Comparison of ENCODE assay signal across 21 cellular contexts in the genomic region with DNA sequence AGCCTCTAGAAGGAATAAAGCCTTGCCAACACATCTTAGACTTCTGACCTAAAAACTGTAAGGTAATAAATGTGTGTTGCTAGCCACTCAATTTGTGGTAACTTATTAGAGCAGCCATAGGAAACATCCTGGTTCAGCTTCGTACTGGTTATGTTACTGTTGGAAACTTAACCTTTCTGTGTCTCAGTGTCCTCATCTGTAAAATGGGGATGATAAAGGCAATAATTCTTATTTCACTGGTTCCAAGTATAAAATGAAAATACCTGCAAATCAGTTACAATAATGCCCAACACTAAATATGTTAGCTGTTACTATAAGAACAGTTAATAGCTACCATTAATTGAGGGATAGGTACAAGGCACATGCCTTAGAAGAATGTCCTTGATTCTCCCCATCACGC. TPM values are rescaled to one million over a fixed set of nuclear protein-coding genes. Genes with fewer than 3 reads are reported as not detected.
DNase-seq lines count a peak whose midpoint lies in the region; ATAC-seq and TF ChIP-seq lines count a peak whose summit lies in the region.
"Had no signal": no experiment of that assay in that cellular context is flagged by ENCODE, and none has a peak within 500 bp of the region (broad histone marks: within the 10 kb centered on the region; RNA-seq: fewer than 3 reads in every experiment).

No MANE protein-coding gene starts in this region.

- peaks cover 36% of the 10 kb centered on the region for H3K27me3 Mint-ChIP-seq in activated CD4-positive, alpha-beta T cell treated with anti-CD3 and anti-CD28 coated beads, Interleukin-2, amount 10 ng/mL, durations not matched to agents 24 days and 14 days
- peaks cover 66% of the 10 kb centered on the region for H3K27me3 Mint-ChIP-seq in CD4-positive, alpha-beta T cell
- H3K27me3 Mint-ChIP-seq in activated T-helper 1 cell treated with anti-CD3 and anti-CD28 coated beads, Interleukin-12 subunit alpha, Interleukin-12 subunit beta, Interleukin-2, Interleukin-4 antibody, amounts not matched to agents 30 ng/mL and 10 ng/mL and 1 ng/mL, durations not matched to agents 14 hours and 24 hours and 36 hours (ENCODE audit: insufficient read depth): peaks cover 24% of the 10 kb centered on the region
- H3K27me3 Mint-ChIP-seq in naive thymus-derived CD4-positive, alpha-beta T cell: peaks cover 26 to 52% (median 39%) of the 10 kb centered on the region in 5 donors

- H3K27me3 ChIP-seq in CD4-positive, alpha-beta T cell (ENCODE audit: control insufficient read depth, insufficient read depth, low read length): peaks cover 23% of the 10 kb centered on the region
- H3K27me3 ChIP-seq in naive thymus-derived CD4-positive, alpha-beta T cell (ENCODE audit: control insufficient read depth in 2 of 2, insufficient read depth in 2 of 2, low read length in 2 of 2): peaks cover 0 to 10% of the 10 kb centered on the region in 2 donors
- peaks cover 27% of the 10 kb centered on the region for H3K27me3 ChIP-seq in foreskin keratinocyte

- intact Hi-C loops in activated CD4-positive, alpha-beta T cell treated with anti-CD3 and anti-CD28 coated beads, Interleukin-2, amount 10 ng/mL, durations not matched to agents 24 days and 14 days (cut with micrococcal nuclease): loop anchor here (5.0 kb wide), 1 partner anchor 195 kb away; no protein-coding TSS in a partner anchor
- intact Hi-C loops in CD4-positive, alpha-beta T cell (cut with DNase I, micrococcal nuclease): loop anchor here (5.0 kb wide), 2 partner anchors 280 to 605 kb away; no protein-coding TSS in a partner anchor
- intact Hi-C loops in activated T-helper 1 cell treated with anti-CD3 and anti-CD28 coated beads, Interleukin-12 subunit alpha, Interleukin-12 subunit beta, Interleukin-2, Interleukin-4 antibody, amounts not matched to agents 30 ng/mL and 10 ng/mL and 1 ng/mL, durations not matched to agents 14 hours and 24 hours and 36 hours (cut with micrococcal nuclease): loop anchor here (10.0 kb wide), 2 partner anchors 388 to 608 kb away; no protein-coding TSS in a partner anchor
- intact Hi-C loops in naive thymus-derived CD4-positive, alpha-beta T cell (cut with micrococcal nuclease): loop anchor here in 1 of 2 donors (5.0 kb wide), 2 partner anchors 405 to 545 kb away; partner anchors contain the start of genes KCNK15 and YWHAB

- no peaks in the 10 kb centered on the region for H3K9me3 Mint-ChIP-seq in activated CD4-positive, alpha-beta T cell treated with anti-CD3 and anti-CD28 coated beads, Interleukin-2, amount 10 ng/mL, durations not matched to agents 24 days and 14 days
- H3K9me3 Mint-ChIP-seq in CD4-positive, alpha-beta T cell: no peaks in the 10 kb centered on the region
- no peaks in the 10 kb centered on the region for H3K9me3 Mint-ChIP-seq in activated T-helper 1 cell treated with anti-CD3 and anti-CD28 coated beads, Interleukin-12 subunit alpha, Interleukin-12 subunit beta, Interleukin-2, Interleukin-4 antibody, amounts not matched to agents 30 ng/mL and 10 ng/mL and 1 ng/mL, durations not matched to agents 14 hours and 24 hours and 36 hours
- H3K9me3 Mint-ChIP-seq in naive thymus-derived CD4-positive, alpha-beta T cell: no peaks in the 10 kb centered on the region
- H3K9me3 Mint-ChIP-seq: memory B cell had no signal

- no peaks in the 10 kb centered on the region for H3K36me3 Mint-ChIP-seq in activated CD4-positive, alpha-beta T cell treated with anti-CD3 and anti-CD28 coated beads, Interleukin-2, amount 10 ng/mL, durations not matched to agents 24 days and 14 days (ENCODE audit: low read depth)
- no peaks in the 10 kb centered on the region for H3K36me3 Mint-ChIP-seq in CD4-positive, alpha-beta T cell (ENCODE audit: low read depth)
- peaks cover 8% of the 10 kb centered on the region for H3K36me3 Mint-ChIP-seq in activated T-helper 1 cell treated with anti-CD3 and anti-CD28 coated beads, Interleukin-12 subunit alpha, Interleukin-12 subunit beta, Interleukin-2, Interleukin-4 antibody, amounts not matched to agents 30 ng/mL and 10 ng/mL and 1 ng/mL, durations not matched to agents 14 hours and 24 hours and 36 hours (ENCODE audit: low read depth)
- H3K36me3 Mint-ChIP-seq in naive thymus-derived CD4-positive, alpha-beta T cell: peaks cover 0 to 2% (median 0%) of the 10 kb centered on the region in 5 donors
- H3K36me3 Mint-ChIP-seq: memory B cell had no signal

- CTCF ChIA-PET in CD4-positive, alpha-beta T cell (lab: Charles Lee): interaction anchor here (2.3 kb wide), 1 partner anchor 248 kb away, joined by 4 read pairs; no protein-coding TSS in a partner anchor
- CTCF ChIA-PET in naive thymus-derived CD4-positive, alpha-beta T cell (lab: Charles Lee): interaction anchor here (0.7 to 2.4 kb wide), 2 partner anchors 11 to 313 kb away, joined by 6 read pairs; no protein-coding TSS in a partner anchor

- ATAC-seq in CD4-positive, alpha-beta T cell (ENCODE audit: poor library complexity): no peak
- no peak for ATAC-seq in naive thymus-derived CD4-positive, alpha-beta T cell
- no peak for ATAC-seq in foreskin keratinocyte
- ATAC-seq in GM21526 (IDR thresholded peaks at IDR 0.05; ENCODE audit: low FRiP score, unreplicated experiment): no peak
- ATAC-seq: Right ventricle myocardium inferior had no signal

- peaks cover 13% of the 10 kb centered on the region for H3K4me1 Mint-ChIP-seq in activated CD4-positive, alpha-beta T cell treated with anti-CD3 and anti-CD28 coated beads, Interleukin-2, amount 10 ng/mL, durations not matched to agents 24 days and 14 days
- no peaks in the 10 kb centered on the region for H3K4me1 Mint-ChIP-seq in CD4-positive, alpha-beta T cell (ENCODE audit: low read depth)
- peaks cover 5% of the 10 kb centered on the region for H3K4me1 Mint-ChIP-seq in activated T-helper 1 cell treated with anti-CD3 and anti-CD28 coated beads, Interleukin-12 subunit alpha, Interleukin-12 subunit beta, Interleukin-2, Interleukin-4 antibody, amounts not matched to agents 30 ng/mL and 10 ng/mL and 1 ng/mL, durations not matched to agents 14 hours and 24 hours and 36 hours (ENCODE audit: low read depth)
- peaks cover 4 to 21% (median 11%) of the 10 kb centered on the region in 7 donors for H3K4me1 Mint-ChIP-seq in naive thymus-derived CD4-positive, alpha-beta T cell

- TF ChIP-seq CTCF in CD4-positive, alpha-beta T cell (IDR thresholded peaks at IDR 0.05): no peak
- TF ChIP-seq CTCF in foreskin keratinocyte (conservative IDR thresholded peaks at IDR 0.05): no peak

- H3K4me1 ChIP-seq in naive thymus-derived CD4-positive, alpha-beta T cell (ENCODE audit: control insufficient read depth in 2 of 2, insufficient read depth in 2 of 2, low read length in 2 of 2): peaks cover 4 to 14% of the 10 kb centered on the region in 2 donors
- H3K4me1 ChIP-seq in foreskin keratinocyte: no peaks in the 10 kb centered on the region

- no peak overlapping the region for H3K4me3 ChIP-seq in naive thymus-derived CD4-positive, alpha-beta T cell (ENCODE audit: low read length)

- no peaks in the 10 kb centered on the region for H3K36me3 ChIP-seq in naive thymus-derived CD4-positive, alpha-beta T cell (ENCODE audit: control insufficient read depth in 2 of 3, insufficient read depth in 3 of 3, low read length in 3 of 3)

- H3K4me3 Mint-ChIP-seq in activated CD4-positive, alpha-beta T cell treated with anti-CD3 and anti-CD28 coated beads, Interleukin-2, amount 10 ng/mL, durations not matched to agents 24 days and 14 days: peak overlapping the region; percentile 81
- H3K4me3 Mint-ChIP-seq in CD4-positive, alpha-beta T cell: peak overlapping the region; percentile 82
- peak overlapping the region; percentile 63 for H3K4me3 Mint-ChIP-seq in activated T-helper 1 cell treated with anti-CD3 and anti-CD28 coated beads, Interleukin-12 subunit alpha, Interleukin-12 subunit beta, Interleukin-2, Interleukin-4 antibody, amounts not matched to agents 30 ng/mL and 10 ng/mL and 1 ng/mL, durations not matched to agents 14 hours and 24 hours and 36 hours
- peak overlapping the region in 6 of 10 donors; percentile 42 to 82 (median 76) for H3K4me3 Mint-ChIP-seq in naive thymus-derived CD4-positive, alpha-beta T cell

- no peak overlapping the region for H3K27ac ChIP-seq in CD4-positive, alpha-beta T cell (ENCODE audit: low read depth, low read length)
- no peak overlapping the region for H3K27ac ChIP-seq in naive thymus-derived CD4-positive, alpha-beta T cell (ENCODE audit: low read depth, low read length)
- H3K27ac ChIP-seq in foreskin keratinocyte: no peak overlapping the region

- H3K9me3 ChIP-seq in CD4-positive, alpha-beta T cell (ENCODE audit: control insufficient read depth, low read length): no peaks in the 10 kb centered on the region
- no peaks in the 10 kb centered on the region for H3K9me3 ChIP-seq in naive thymus-derived CD4-positive, alpha-beta T cell (ENCODE audit: control insufficient read depth in 2 of 3, low read length in 3 of 3)

- no peak for DNase-seq in activated CD4-positive, alpha-beta T cell treated with anti-CD3 and anti-CD28 coated beads, Interleukin-2, amount 10 ng/mL, durations not matched to agents 24 days and 14 days
- no peak for DNase-seq in activated CD4-positive, alpha-beta T cell treated with anti-CD3 and anti-CD28 coated beads, Interleukin-2, amount 50 U/mL, for 48 hours
- no peak for DNase-seq in CD4-positive, alpha-beta T cell
- DNase-seq in activated T-helper 1 cell treated with anti-CD3 and anti-CD28 coated beads, Interleukin-12 subunit alpha, Interleukin-12 subunit beta, Interleukin-2, Interleukin-4 antibody, amounts not matched to agents 30 ng/mL and 10 ng/mL and 1 ng/mL, durations not matched to agents 14 hours and 24 hours and 36 hours (ENCODE audit: low spot score): no peak
- DNase-seq in naive thymus-derived CD4-positive, alpha-beta T cell: no peak
- DNase-seq in foreskin keratinocyte: no peak
- DNase-seq in NCI-H1092 treated with DMSO at 0.1 percent for 48 hours (lab: John Stamatoyannopoulos, UW): no peak
- DNase-seq: 8988T; activated CD4-positive, CD25-positive, alpha-beta regulatory T cell treated with anti-CD3 and anti-CD28 coated beads, Interleukin-2, amount 50 U/mL, for 72 hours; effector CD4-positive, alpha-beta T cell; EL; kidney glomerular epithelial cell; NCI-H1694 treated with DMSO at 0.1 percent for 48 hours; NCI-H774; stimulated activated CD4-positive, alpha-beta T cell treated with anti-CD3 and anti-CD28 coated beads, Interleukin-4, amount 100 ng/mL, for 1 hour had no signal

- POLR2A ChIA-PET in CD4-positive, alpha-beta T cell (lab: Charles Lee): no interaction called here
- POLR2A ChIA-PET in naive thymus-derived CD4-positive, alpha-beta T cell (lab: Charles Lee): no interaction called here

- H3K27ac Mint-ChIP-seq in activated CD4-positive, alpha-beta T cell treated with anti-CD3 and anti-CD28 coated beads, Interleukin-2, amount 10 ng/mL, durations not matched to agents 24 days and 14 days: no peak overlapping the region
- H3K27ac Mint-ChIP-seq in CD4-positive, alpha-beta T cell: no peak overlapping the region
- no peak overlapping the region for H3K27ac Mint-ChIP-seq in activated T-helper 1 cell treated with anti-CD3 and anti-CD28 coated beads, Interleukin-12 subunit alpha, Interleukin-12 subunit beta, Interleukin-2, Interleukin-4 antibody, amounts not matched to agents 30 ng/mL and 10 ng/mL and 1 ng/mL, durations not matched to agents 14 hours and 24 hours and 36 hours
- no peak overlapping the region for H3K27ac Mint-ChIP-seq in naive thymus-derived CD4-positive, alpha-beta T cell
- H3K27ac Mint-ChIP-seq: memory B cell had no signal

RNA-seq across cellular contexts. Expression of gene RBPJL, which starts 14.3 kb away (rescaled TPM):
- total RNA-seq in activated CD4-positive, alpha-beta T cell treated with anti-CD3 and anti-CD28 coated beads, Interleukin-2, amount 10 ng/mL, durations not matched to agents 24 days and 14 days: not detected in 2 replicates
- not detected for total RNA-seq in CD4-positive, alpha-beta T cell
- 0.18 TPM in 1 of 2 replicates, not detected in the other for total RNA-seq in activated T-helper 1 cell treated with anti-CD3 and anti-CD28 coated beads, Interleukin-12 subunit alpha, Interleukin-12 subunit beta, Interleukin-2, Interleukin-4 antibody, amounts not matched to agents 30 ng/mL and 10 ng/mL and 1 ng/mL, durations not matched to agents 14 hours and 24 hours and 36 hours
- not detected for total RNA-seq in naive thymus-derived CD4-positive, alpha-beta T cell
- not detected for polyA plus RNA-seq in naive thymus-derived CD4-positive, alpha-beta T cell
- total RNA-seq in foreskin keratinocyte: not detected in 2 replicates
- polyA plus RNA-seq in foreskin keratinocyte: not detected in 2 replicates
- total RNA-seq: chondrocyte, frontal cortex, Right ventricle myocardium inferior, smooth muscle cell had no signal
- polyA plus RNA-seq: smooth muscle cell had no signal

RNA-seq across cellular contexts. Expression of gene MATN4, which starts 15.8 kb away (rescaled TPM):
- total RNA-seq in activated CD4-positive, alpha-beta T cell treated with anti-CD3 and anti-CD28 coated beads, Interleukin-2, amount 10 ng/mL, durations not matched to agents 24 days and 14 days: 1.2 and 1.5 TPM in 2 replicates
- total RNA-seq in CD4-positive, alpha-beta T cell: not detected
- total RNA-seq in activated T-helper 1 cell treated with anti-CD3 and anti-CD28 coated beads, Interleukin-12 subunit alpha, Interleukin-12 subunit beta, Interleukin-2, Interleukin-4 antibody, amounts not matched to agents 30 ng/mL and 10 ng/mL and 1 ng/mL, durations not matched to agents 14 hours and 24 hours and 36 hours: 2.0 and 2.1 TPM in 2 replicates
- total RNA-seq in naive thymus-derived CD4-positive, alpha-beta T cell: 1 to 10 TPM in 1 of 5 experiments, not detected in 4; 2.3 TPM
- not detected for polyA plus RNA-seq in naive thymus-derived CD4-positive, alpha-beta T cell
- total RNA-seq in foreskin keratinocyte: 0.10 TPM in 1 of 2 replicates, not detected in the other
- polyA plus RNA-seq in foreskin keratinocyte: 0.02 and 0.06 TPM in 2 replicates
- total RNA-seq: Right ventricle myocardium inferior, smooth muscle cell had no signal
- polyA plus RNA-seq: smooth muscle cell had no signal

RNA-seq across cellular contexts. Expression of gene SLPI, which starts 38.0 kb away (rescaled TPM):
- total RNA-seq in activated CD4-positive, alpha-beta T cell treated with anti-CD3 and anti-CD28 coated beads, Interleukin-2, amount 10 ng/mL, durations not matched to agents 24 days and 14 days: not detected in 2 replicates
- not detected for total RNA-seq in CD4-positive, alpha-beta T cell
- not detected in 2 replicates for total RNA-seq in activated T-helper 1 cell treated with anti-CD3 and anti-CD28 coated beads, Interleukin-12 subunit alpha, Interleukin-12 subunit beta, Interleukin-2, Interleukin-4 antibody, amounts not matched to agents 30 ng/mL and 10 ng/mL and 1 ng/mL, durations not matched to agents 14 hours and 24 hours and 36 hours
- total RNA-seq in naive thymus-derived CD4-positive, alpha-beta T cell: under 1 TPM in 1 of 5 experiments, not detected in 4; 0.96 TPM
- polyA plus RNA-seq in naive thymus-derived CD4-positive, alpha-beta T cell: not detected
- 9.1 and 11.3 TPM in 2 replicates for total RNA-seq in foreskin keratinocyte
- 7.4 and 13.8 TPM in 2 replicates for polyA plus RNA-seq in foreskin keratinocyte

RNA-seq across cellular contexts. Expression of gene SDC4, which starts 55.9 kb away (rescaled TPM):
- 177 and 185 TPM in 2 replicates for total RNA-seq in activated CD4-positive, alpha-beta T cell treated with anti-CD3 and anti-CD28 coated beads, Interleukin-2, amount 10 ng/mL, durations not matched to agents 24 days and 14 days
- total RNA-seq in CD4-positive, alpha-beta T cell: 1 to 10 TPM; 1.0 to 1.1 TPM
- total RNA-seq in activated T-helper 1 cell treated with anti-CD3 and anti-CD28 coated beads, Interleukin-12 subunit alpha, Interleukin-12 subunit beta, Interleukin-2, Interleukin-4 antibody, amounts not matched to agents 30 ng/mL and 10 ng/mL and 1 ng/mL, durations not matched to agents 14 hours and 24 hours and 36 hours: 220 and 222 TPM in 2 replicates
- 10 to 100 TPM in 1 of 5 experiments, 1 to 10 TPM in 1, under 1 TPM in 3; 0.38 to 46.7 (median 0.56) TPM for total RNA-seq in naive thymus-derived CD4-positive, alpha-beta T cell
- polyA plus RNA-seq in naive thymus-derived CD4-positive, alpha-beta T cell: under 1 TPM in 1 of 2 donors, not detected in 1; 0.21 TPM
- total RNA-seq in foreskin keratinocyte: 169 and 187 TPM in 2 replicates
- 136 and 143 TPM in 2 replicates for polyA plus RNA-seq in foreskin keratinocyte
